ENCODE assay signal across 1 cellular context in genomic region chr16:79876332-79876730, GRCh38.
TF ChIP-seq lines count a peak whose summit lies in the region.

No MANE protein-coding gene starts in this region.

TF ChIP-seq in GM23338, 12 proteins besides CTCF, POLR2A, EP300 and RAD21:
- TF ChIP-seq, protein P1, sequence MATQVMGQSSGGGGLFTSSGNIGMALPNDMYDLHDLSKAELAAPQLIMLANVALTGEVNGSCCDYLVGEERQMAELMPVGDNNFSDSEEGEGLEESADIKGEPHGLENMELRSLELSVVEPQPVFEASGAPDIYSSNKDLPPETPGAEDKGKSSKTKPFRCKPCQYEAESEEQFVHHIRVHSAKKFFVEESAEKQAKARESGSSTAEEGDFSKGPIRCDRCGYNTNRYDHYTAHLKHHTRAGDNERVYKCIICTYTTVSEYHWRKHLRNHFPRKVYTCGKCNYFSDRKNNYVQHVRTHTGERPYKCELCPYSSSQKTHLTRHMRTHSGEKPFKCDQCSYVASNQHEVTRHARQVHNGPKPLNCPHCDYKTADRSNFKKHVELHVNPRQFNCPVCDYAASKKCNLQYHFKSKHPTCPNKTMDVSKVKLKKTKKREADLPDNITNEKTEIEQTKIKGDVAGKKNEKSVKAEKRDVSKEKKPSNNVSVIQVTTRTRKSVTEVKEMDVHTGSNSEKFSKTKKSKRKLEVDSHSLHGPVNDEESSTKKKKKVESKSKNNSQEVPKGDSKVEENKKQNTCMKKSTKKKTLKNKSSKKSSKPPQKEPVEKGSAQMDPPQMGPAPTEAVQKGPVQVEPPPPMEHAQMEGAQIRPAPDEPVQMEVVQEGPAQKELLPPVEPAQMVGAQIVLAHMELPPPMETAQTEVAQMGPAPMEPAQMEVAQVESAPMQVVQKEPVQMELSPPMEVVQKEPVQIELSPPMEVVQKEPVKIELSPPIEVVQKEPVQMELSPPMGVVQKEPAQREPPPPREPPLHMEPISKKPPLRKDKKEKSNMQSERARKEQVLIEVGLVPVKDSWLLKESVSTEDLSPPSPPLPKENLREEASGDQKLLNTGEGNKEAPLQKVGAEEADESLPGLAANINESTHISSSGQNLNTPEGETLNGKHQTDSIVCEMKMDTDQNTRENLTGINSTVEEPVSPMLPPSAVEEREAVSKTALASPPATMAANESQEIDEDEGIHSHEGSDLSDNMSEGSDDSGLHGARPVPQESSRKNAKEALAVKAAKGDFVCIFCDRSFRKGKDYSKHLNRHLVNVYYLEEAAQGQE (IDR thresholded peaks at IDR 0.05; ENCODE audit: unreplicated experiment): no peak
- no peak for TF ChIP-seq NANOG (IDR thresholded peaks at IDR 0.05; ENCODE audit: borderline replicate concordance)
- no peak for TF ChIP-seq JUNB (IDR thresholded peaks at IDR 0.05; ENCODE audit: unreplicated experiment)
- no peak for TF ChIP-seq ZNF114 (CRISPR knock-in tag; IDR thresholded peaks at IDR 0.05)
- TF ChIP-seq CREB1 (CRISPR knock-in tag; IDR thresholded peaks at IDR 0.05; ENCODE audit: low read depth): no peak
- TF ChIP-seq POLR2AphosphoS5 (IDR thresholded peaks at IDR 0.05; ENCODE audit: low read depth): no peak
- no peak for TF ChIP-seq ZNF331 (CRISPR knock-in tag; IDR thresholded peaks at IDR 0.05; ENCODE audit: low read depth)
- TF ChIP-seq EZH2 (IDR thresholded peaks at IDR 0.05; ENCODE audit: low read depth, unreplicated experiment): no peak
